ENCODE assay signal across 8 cellular contexts in genomic region chr1:157494093-157494492, GRCh38. TPM values are rescaled to one million over a fixed set of nuclear protein-coding genes. Genes with fewer than 3 reads are reported as not detected.
"Had no signal": no experiment of that assay in that cellular context is flagged by ENCODE, and none has a peak within 500 bp of the region (broad histone marks: within the 10 kb centered on the region; RNA-seq: fewer than 3 reads in every experiment).

No MANE protein-coding gene starts in this region.

- FAIRE-seq: G401.6, GM12891, GM12892, GM18507, GM19239 had no signal

- DNase-seq: GDM1, GF-D8 had no signal

RNA-seq across cellular contexts. Expression of gene FCRL5, which starts 58.2 kb away (rescaled TPM):
- total RNA-seq: G401 had no signal
